In genomic region chr19:48419158-48419920, GRCh38 we compare ENCODE assay signal across 8 cellular contexts. TPM values are rescaled to one million over a fixed set of nuclear protein-coding genes. Genes with fewer than 3 reads are reported as not detected.
A peak's percentile ranks its signal among the peaks of the same experiment; 100 is the strongest.
DNase-seq lines count a peak whose midpoint lies in the region; ATAC-seq and TF ChIP-seq lines count a peak whose summit lies in the region.

No MANE protein-coding gene starts in this region.

- H3K27me3 ChIP-seq in gastrocnemius medialis: peaks cover 24 to 29% (median 25%) of the 10 kb centered on the region in 3 donors

- H3K27me3 Mint-ChIP-seq in activated CD4-positive, alpha-beta memory T cell treated with anti-CD3 and anti-CD28 coated beads for 36 hours: peaks cover 9% of the 10 kb centered on the region

- H3K27ac Mint-ChIP-seq in activated CD4-positive, alpha-beta memory T cell treated with anti-CD3 and anti-CD28 coated beads for 36 hours: peak overlapping the region; percentile 19

- POLR2A ChIA-PET in activated CD4-positive, alpha-beta memory T cell treated with anti-CD3 and anti-CD28 coated beads for 36 hours (lab: Charles Lee): no interaction called here

- no peak for TF ChIP-seq CTCF in gastrocnemius medialis (IDR thresholded peaks at IDR 0.05 in 4 of 5, conservative IDR thresholded peaks at IDR 0.05 in 1 of 5)

- no peaks in the 10 kb centered on the region for H3K36me3 Mint-ChIP-seq in activated CD4-positive, alpha-beta memory T cell treated with anti-CD3 and anti-CD28 coated beads for 36 hours

- no peaks in the 10 kb centered on the region for H3K9me3 Mint-ChIP-seq in activated CD4-positive, alpha-beta memory T cell treated with anti-CD3 and anti-CD28 coated beads for 36 hours

- CTCF ChIA-PET in activated CD4-positive, alpha-beta memory T cell treated with anti-CD3 and anti-CD28 coated beads for 36 hours (lab: Charles Lee): interaction anchor here (0.7 to 0.8 kb wide), 2 partner anchors 28 to 29 kb away, joined by 3 read pairs; partner anchors contain the start of gene KDELR1

- H3K4me3 Mint-ChIP-seq in activated CD4-positive, alpha-beta memory T cell treated with anti-CD3 and anti-CD28 coated beads for 36 hours: peak overlapping the region; percentile 67

- H3K9me3 ChIP-seq in gastrocnemius medialis: no peaks in the 10 kb centered on the region

- H3K4me1 Mint-ChIP-seq in activated CD4-positive, alpha-beta memory T cell treated with anti-CD3 and anti-CD28 coated beads for 36 hours (ENCODE audit: low read depth): peaks cover 27% of the 10 kb centered on the region

- H3K4me1 ChIP-seq in gastrocnemius medialis: peaks cover 0 to 7% of the 10 kb centered on the region in 2 donors

- TF ChIP-seq POLR2A in erythroblast (IDR thresholded peaks at IDR 0.05; ENCODE audit: low read length) (no peak), gastrocnemius medialis (IDR thresholded peaks at IDR 0.05) (no peak)

- in situ Hi-C loops in gastrocnemius medialis (cut with MboI; ENCODE audit: low sequenced_read_pairs in 4 of 4): no loop called here

- H3K27ac ChIP-seq in gastrocnemius medialis: no peak overlapping the region

- ATAC-seq in gastrocnemius medialis (no peak), HG02852 (IDR thresholded peaks at IDR 0.05; ENCODE audit: unreplicated experiment) (no peak)

- no peaks in the 10 kb centered on the region for H3K36me3 ChIP-seq in gastrocnemius medialis

- intact Hi-C loops in activated CD4-positive, alpha-beta memory T cell treated with anti-CD3 and anti-CD28 coated beads for 36 hours (cut with micrococcal nuclease): loop anchor here (2.0 to 5.0 kb wide), 3 partner anchors 49 to 87 kb away; partner anchors contain the start of gene CYTH2
- intact Hi-C loops in gastrocnemius medialis (cut with DNase I; ENCODE audit: low total_unique reads): no loop called here

- peak; percentile 64 for DNase-seq in SIG-M5 treated with dmso at 0.1 percent for 504 hours (lab: John Stamatoyannopoulos, UW; ENCODE audit: unreplicated experiment)
- DNase-seq in SIG-M5 (lab: John Stamatoyannopoulos, UW): no peak
- peak; percentile 75 to 83 for DNase-seq in Kasumi-1 (lab: John Stamatoyannopoulos, UW)
- peak; percentile 87 for DNase-seq in activated CD4-positive, alpha-beta memory T cell treated with anti-CD3 and anti-CD28 coated beads for 36 hours
- DNase-seq in erythroblast (lab: John Stamatoyannopoulos, UW): peak; percentile 68 to 76
- peak; percentile 15 to 44 for DNase-seq in gastrocnemius medialis
- no peak for DNase-seq in kidney tubule cell (ENCODE audit: low spot score)

- H3K4me3 ChIP-seq in gastrocnemius medialis: no peak overlapping the region

RNA-seq across cellular contexts. Expression of gene GRIN2D, which starts 25.9 kb away (rescaled TPM):
- total RNA-seq in activated CD4-positive, alpha-beta memory T cell treated with anti-CD3 and anti-CD28 coated beads for 36 hours: under 1 TPM; 0.07 TPM
- under 1 TPM in 3 of 4 donors, not detected in 1; 0.07 to 0.27 (median 0.09) TPM for total RNA-seq in gastrocnemius medialis

RNA-seq across cellular contexts. Expression of gene GRWD1, which starts 26.4 kb away (rescaled TPM):
- total RNA-seq in activated CD4-positive, alpha-beta memory T cell treated with anti-CD3 and anti-CD28 coated beads for 36 hours: 10 to 100 TPM; 38.8 to 45.3 TPM
- total RNA-seq in gastrocnemius medialis: 10 to 100 TPM; 27.8 to 36.0 (median 31.2) TPM

RNA-seq across cellular contexts. Expression of gene KDELR1, which starts 28.0 kb away (rescaled TPM):
- 10 to 100 TPM; 82.9 to 88.1 TPM for total RNA-seq in activated CD4-positive, alpha-beta memory T cell treated with anti-CD3 and anti-CD28 coated beads for 36 hours
- 10 to 100 TPM; 44.9 to 64.7 (median 54.0) TPM for total RNA-seq in gastrocnemius medialis

RNA-seq across cellular contexts. Expression of gene KCNJ14, which starts 36.0 kb away (rescaled TPM):
- total RNA-seq in activated CD4-positive, alpha-beta memory T cell treated with anti-CD3 and anti-CD28 coated beads for 36 hours: 1 to 10 TPM; 1.2 TPM
- 1 to 10 TPM in 2 of 4 donors, under 1 TPM in 2; 0.19 to 1.9 (median 0.92) TPM for total RNA-seq in gastrocnemius medialis

RNA-seq across cellular contexts. Expression of gene CYTH2, which starts 49.8 kb away (rescaled TPM):
- 10 to 100 TPM; 31.5 to 33.6 TPM for total RNA-seq in activated CD4-positive, alpha-beta memory T cell treated with anti-CD3 and anti-CD28 coated beads for 36 hours
- 10 to 100 TPM; 24.3 to 35.2 (median 26.9) TPM for total RNA-seq in gastrocnemius medialis

Comparison
In these comparisons a context has a peak if more than half of its experiments do, and no peak if none do; other contexts are left out.
1. DNase-seq: peak in SIG-M5 treated with dmso at 0.1 percent for 504 hours (single experiment), Kasumi-1 (2 of 2), activated CD4-positive, alpha-beta memory T cell treated with anti-CD3 and anti-CD28 coated beads for 36 hours (single experiment), erythroblast (2 of 2) and gastrocnemius medialis (2 of 2); none in SIG-M5 (single experiment) and kidney tubule cell (single experiment).